ENCODE assay signal across 9 cellular contexts in genomic region chr5:177515580-177515979, GRCh38. TPM values are rescaled to one million over a fixed set of nuclear protein-coding genes. Genes with fewer than 3 reads are reported as not detected.
DNase-seq lines count a peak whose midpoint lies in the region; ATAC-seq and TF ChIP-seq lines count a peak whose summit lies in the region.
"Had no signal": no experiment of that assay in that cellular context is flagged by ENCODE, and none has a peak within 500 bp of the region (broad histone marks: within the 10 kb centered on the region; RNA-seq: fewer than 3 reads in every experiment).

No MANE protein-coding gene starts in this region.

- intact Hi-C loops in right cardiac atrium (cut with DNase I) (no loop called here), cardiac septum (cut with DNase I) (loop anchor here (5.0 kb wide), 1 partner anchor 77 kb away; the partner anchor contains the start of gene TMED9), upper lobe of right lung (cut with DNase I) (no loop called here), thyroid gland (cut with DNase I) (no loop called here)

- peak overlapping the region; percentile 95 for H3K4me3 Mint-ChIP-seq in activated naive CD8-positive, alpha-beta T cell

- peaks cover 16 to 55% (median 22%) of the 10 kb centered on the region in 4 donors for H3K36me3 ChIP-seq in liver (ENCODE audit: control insufficient read depth in 4 of 4, insufficient read depth in 3 of 4, low read depth in 1 of 4, low read length in 3 of 4)
- H3K36me3 ChIP-seq in upper lobe of right lung = peaks cover 67% of the 10 kb centered on the region
- H3K36me3 ChIP-seq in thyroid gland = peaks cover 54 to 55% of the 10 kb centered on the region in 2 donors

- TF ChIP-seq RAD21 in liver (IDR thresholded peaks at IDR 0.05) = no peak

- peaks cover 40% of the 10 kb centered on the region for H3K4me1 Mint-ChIP-seq in activated naive CD8-positive, alpha-beta T cell (ENCODE audit: low read depth)

- TF ChIP-seq POLR2A in thyroid gland (IDR thresholded peaks at IDR 0.05) = no peak

- peaks cover 17% of the 10 kb centered on the region for H3K36me3 Mint-ChIP-seq in activated naive CD8-positive, alpha-beta T cell

- no peaks in the 10 kb centered on the region for H3K27me3 Mint-ChIP-seq in activated naive CD8-positive, alpha-beta T cell

- H3K27ac ChIP-seq in right cardiac atrium (ENCODE audit: low read length) (no peak overlapping the region), liver (ENCODE audit: low read depth in 1 of 2, low read length in 2 of 2) (no peak overlapping the region), upper lobe of right lung (no peak overlapping the region), thyroid gland (no peak overlapping the region)

- H3K9ac ChIP-seq in liver (ENCODE audit: low read depth in 1 of 2, low read length in 2 of 2) = no peak overlapping the region

- peaks cover 3% of the 10 kb centered on the region for H3K4me1 ChIP-seq in right cardiac atrium (ENCODE audit: control insufficient read depth, insufficient read depth, low read length)
- peaks cover 6 to 46% (median 18%) of the 10 kb centered on the region in 4 donors for H3K4me1 ChIP-seq in liver (ENCODE audit: control insufficient read depth in 4 of 4, insufficient read depth in 4 of 4, low read length in 3 of 4)
- peaks cover 8% of the 10 kb centered on the region for H3K4me1 ChIP-seq in upper lobe of right lung
- H3K4me1 ChIP-seq in thyroid gland = peaks cover 9 to 10% of the 10 kb centered on the region in 2 donors

- TF ChIP-seq CTCF in liver (IDR thresholded peaks at IDR 0.05; ENCODE audit: low read depth, low read length, missing input control) (no peak), upper lobe of right lung (IDR thresholded peaks at IDR 0.05) (no peak), thyroid gland (IDR thresholded peaks at IDR 0.05) (no peak)

- DNase-seq in right cardiac atrium (peak in 2 of 3 donors; percentile 23 to 38), cardiac septum (ENCODE audit: low spot score) (no peak), upper lobe of right lung (no peak), thyroid gland (no peak), hepatic stellate cell (ENCODE audit: low spot score) (no peak), activated gamma-delta T cell treated with Interleukin-2 at 50 U/mL for 16 hours (no peak)
- DNase-seq: activated CD4-positive, alpha-beta T cell treated with anti-CD3 and anti-CD28 coated beads, Interleukin-2, amount 50 U/mL, for 4 hours had no signal

- ATAC-seq in right cardiac atrium = no peak
- ATAC-seq in upper lobe of right lung = no peak

- no peak overlapping the region for H3K4me3 ChIP-seq in right cardiac atrium (ENCODE audit: low read length)
- peak overlapping the region; percentile 76 to 97 (median 92) for H3K4me3 ChIP-seq in liver (ENCODE audit: low read depth in 1 of 3, low read length in 3 of 3)
- H3K4me3 ChIP-seq in upper lobe of right lung = peak overlapping the region; percentile 95
- H3K4me3 ChIP-seq in thyroid gland (replicated peaks in 1 of 3) = peak overlapping the region in 1 of 3 donors; percentile 67

- WGBS in right cardiac atrium = 85% methylated on average over 7 of the region's 7 CpGs
- 92% methylated on average over 7 of the region's 7 CpGs for WGBS in liver
- 88 to 94% methylated on average over 7 of the region's 7 CpGs for WGBS in thyroid gland, 2 donors

- H3K27ac Mint-ChIP-seq in activated naive CD8-positive, alpha-beta T cell = no peak overlapping the region

- no peaks in the 10 kb centered on the region for H3K27me3 ChIP-seq in right cardiac atrium (ENCODE audit: control insufficient read depth, insufficient read depth)
- H3K27me3 ChIP-seq in liver (ENCODE audit: control insufficient read depth in 4 of 4, insufficient read depth in 4 of 4, low read length in 3 of 4) = no peaks in the 10 kb centered on the region
- no peaks in the 10 kb centered on the region for H3K27me3 ChIP-seq in upper lobe of right lung
- H3K27me3 ChIP-seq in thyroid gland = no peaks in the 10 kb centered on the region

- H3K9me3 ChIP-seq in right cardiac atrium (ENCODE audit: control insufficient read depth, low read length) (no peaks in the 10 kb centered on the region), liver (ENCODE audit: control insufficient read depth in 4 of 4, low read length in 3 of 4) (no peaks in the 10 kb centered on the region), upper lobe of right lung (no peaks in the 10 kb centered on the region), thyroid gland (no peaks in the 10 kb centered on the region)

- H3K9me3 Mint-ChIP-seq in activated naive CD8-positive, alpha-beta T cell (ENCODE audit: low read depth) = no peaks in the 10 kb centered on the region

TF ChIP-seq in liver, 16 proteins besides CTCF, POLR2A, EP300 and RAD21:
- TF ChIP-seq NR2F2 (IDR thresholded peaks at IDR 0.05) = no peak
TF ChIP-seq in liver: peak in this region for 0.

RNA-seq across cellular contexts. Expression of gene DDX41, which starts 1.2 kb away (rescaled TPM):
- total RNA-seq in right cardiac atrium = 10 to 100 TPM; 36.0 to 43.5 (median 40.3) TPM
- 30.5 TPM for polyA plus RNA-seq in right cardiac atrium
- total RNA-seq in cardiac septum = 37.9 TPM
- 10 to 100 TPM; 42.4 to 58.5 TPM for total RNA-seq in liver
- 10 to 100 TPM; 20.4 to 48.7 TPM for polyA plus RNA-seq in liver
- 61.6 TPM for total RNA-seq in upper lobe of right lung
- 100 to 1,000 TPM; 119 to 170 (median 145) TPM for total RNA-seq in thyroid gland

RNA-seq across cellular contexts. Expression of gene DOK3, which starts 6.0 kb away (rescaled TPM):
- total RNA-seq in right cardiac atrium (1 to 10 TPM; 3.1 to 4.5 (median 3.9) TPM), cardiac septum (4.7 TPM), liver (10 to 100 TPM; 10.2 to 19.2 TPM), upper lobe of right lung (45.6 TPM), thyroid gland (1 to 10 TPM; 2.0 to 5.9 (median 3.5) TPM)
- polyA plus RNA-seq in right cardiac atrium (1.4 TPM), liver (1 to 10 TPM; 1.7 to 2.9 TPM)

RNA-seq across cellular contexts. Expression of gene PDLIM7, which starts 18.2 kb away (rescaled TPM):
- total RNA-seq in right cardiac atrium = 10 to 100 TPM; 35.0 to 71.5 (median 47.0) TPM
- 61.9 TPM for polyA plus RNA-seq in right cardiac atrium
- 133 TPM for total RNA-seq in cardiac septum
- total RNA-seq in liver = 10 to 100 TPM in 1 of 2 donors, 1 to 10 TPM in 1; 7.0 to 36.0 TPM
- 1 to 10 TPM; 5.5 to 10.0 TPM for polyA plus RNA-seq in liver
- 59.1 TPM for total RNA-seq in upper lobe of right lung
- total RNA-seq in thyroid gland = 10 to 100 TPM; 23.2 to 52.4 (median 34.8) TPM

RNA-seq across cellular contexts. Expression of gene FAM193B, which starts 38.8 kb away (rescaled TPM):
- total RNA-seq in right cardiac atrium = 10 to 100 TPM; 24.9 to 34.2 (median 27.7) TPM
- polyA plus RNA-seq in right cardiac atrium = 41.8 TPM
- 25.4 TPM for total RNA-seq in cardiac septum
- 10 to 100 TPM; 14.3 to 31.8 TPM for total RNA-seq in liver
- 10 to 100 TPM; 15.5 to 16.2 TPM for polyA plus RNA-seq in liver
- total RNA-seq in upper lobe of right lung = 76.3 TPM
- 10 to 100 TPM; 38.0 to 54.7 (median 46.6) TPM for total RNA-seq in thyroid gland

RNA-seq across cellular contexts. Expression of gene DBN1, which starts 42.1 kb away (rescaled TPM):
- 10 to 100 TPM; 15.3 to 44.8 (median 25.3) TPM for total RNA-seq in right cardiac atrium
- polyA plus RNA-seq in right cardiac atrium = 17.7 TPM
- 27.5 TPM for total RNA-seq in cardiac septum
- total RNA-seq in liver = 1 to 10 TPM; 2.3 to 4.9 TPM
- polyA plus RNA-seq in liver = 1 to 10 TPM; 1.5 to 1.8 TPM
- total RNA-seq in upper lobe of right lung = 34.6 TPM
- total RNA-seq in thyroid gland = 10 to 100 TPM; 61.4 to 98.8 (median 68.0) TPM

Comparison
In these comparisons a context has a peak if more than half of its experiments do, and no peak if none do; other contexts are left out.
1. DNase-seq: peak in right cardiac atrium (2 of 3); none in cardiac septum (single experiment), upper lobe of right lung (single experiment), thyroid gland (0 of 2), hepatic stellate cell (single experiment) and activated gamma-delta T cell treated with Interleukin-2 at 50 U/mL for 16 hours (single experiment).